ENCODE assay signal across 1 cellular context in the genomic region with DNA sequence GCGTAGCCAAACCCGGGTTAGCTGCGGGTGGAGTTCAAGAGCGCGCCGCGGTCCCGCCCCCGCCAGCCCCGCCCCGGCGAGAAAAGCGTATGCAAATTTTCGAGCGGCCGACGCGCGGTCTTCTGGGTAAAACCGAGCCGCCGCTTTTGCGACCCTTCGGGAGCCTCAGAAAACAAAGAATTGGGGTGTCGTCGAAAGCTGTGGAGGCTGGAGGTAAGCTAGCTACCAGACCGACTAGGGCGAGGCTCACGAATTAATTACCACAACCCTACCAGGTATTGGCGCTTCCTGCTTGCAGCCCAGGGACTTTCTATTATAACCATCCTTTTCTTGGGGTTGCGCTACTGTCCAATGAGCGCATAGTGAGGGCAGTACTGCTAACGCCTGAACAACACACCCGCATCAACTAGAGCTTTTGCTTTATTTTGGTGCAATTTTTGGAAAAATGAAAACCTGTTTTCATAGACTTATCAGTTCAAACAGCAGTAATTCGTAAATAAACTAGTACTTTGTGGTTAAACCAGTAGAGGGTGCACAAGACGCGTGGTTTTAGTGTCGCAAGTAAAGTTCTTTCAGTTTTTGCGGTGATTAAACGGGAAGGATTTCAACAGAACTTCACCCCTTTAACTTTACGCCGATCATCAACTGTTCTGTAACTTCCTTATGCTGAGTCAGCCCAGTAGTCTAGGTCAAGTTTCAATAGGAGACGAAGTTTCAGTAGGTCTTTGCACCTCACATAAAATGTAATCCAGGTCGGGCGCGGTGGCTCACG.
TF ChIP-seq lines count a peak whose summit lies in the region.

A gene (plus strand): TSS at position 318 of the 772 bp plus-strand sequence.

TF ChIP-seq in HepG2, 621 proteins besides CTCF, POLR2A, EP300 and RAD21 (continued from another document and continues in another):
- TF ChIP-seq, protein P1, sequence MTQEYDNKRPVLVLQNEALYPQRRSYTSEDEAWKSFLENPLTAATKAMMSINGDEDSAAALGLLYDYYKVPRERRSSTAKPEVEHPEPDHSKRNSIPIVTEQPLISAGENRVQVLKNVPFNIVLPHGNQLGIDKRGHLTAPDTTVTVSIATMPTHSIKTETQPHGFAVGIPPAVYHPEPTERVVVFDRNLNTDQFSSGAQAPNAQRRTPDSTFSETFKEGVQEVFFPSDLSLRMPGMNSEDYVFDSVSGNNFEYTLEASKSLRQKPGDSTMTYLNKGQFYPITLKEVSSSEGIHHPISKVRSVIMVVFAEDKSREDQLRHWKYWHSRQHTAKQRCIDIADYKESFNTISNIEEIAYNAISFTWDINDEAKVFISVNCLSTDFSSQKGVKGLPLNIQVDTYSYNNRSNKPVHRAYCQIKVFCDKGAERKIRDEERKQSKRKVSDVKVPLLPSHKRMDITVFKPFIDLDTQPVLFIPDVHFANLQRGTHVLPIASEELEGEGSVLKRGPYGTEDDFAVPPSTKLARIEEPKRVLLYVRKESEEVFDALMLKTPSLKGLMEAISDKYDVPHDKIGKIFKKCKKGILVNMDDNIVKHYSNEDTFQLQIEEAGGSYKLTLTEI (CRISPR knock-in tag; conservative IDR thresholded peaks at IDR 0.05) = peak; percentile 68; the same call in 1 of the 2 replicates
- TF ChIP-seq JUND (CRISPR knock-in tag; IDR thresholded peaks at IDR 0.05) (peak; percentile 80), CC2D1A (CRISPR knock-in tag; IDR thresholded peaks at IDR 0.05) (0 out of 2 replicates have a peak, but pooled peaks have one; percentile 81), AKAP8 (CRISPR knock-in tag; IDR thresholded peaks at IDR 0.05) (peak; percentile 49; the same call in 1 of the 2 replicates), ZNF143 (CRISPR knock-in tag; IDR thresholded peaks at IDR 0.05) (peak; percentile 91), ARNT (IDR thresholded peaks at IDR 0.05) (no peak), STAT5B (CRISPR knock-in tag; IDR thresholded peaks at IDR 0.05) (peak; percentile 96), EEA1 (CRISPR knock-in tag; IDR thresholded peaks at IDR 0.05; ENCODE audit: borderline replicate concordance) (no peak), ZNF547 (CRISPR knock-in tag; IDR thresholded peaks at IDR 0.05) (peak; percentile 75), GFI1 (CRISPR knock-in tag; IDR thresholded peaks at IDR 0.05; ENCODE audit: borderline replicate concordance) (0 out of 2 replicates have a peak, but pooled peaks have one; percentile 30), IKZF1 (IDR thresholded peaks at IDR 0.05) (no peak), MAFK (conservative IDR thresholded peaks at IDR 0.05 in 1 of 2, IDR thresholded peaks at IDR 0.05 in 1 of 2; ENCODE audit: low read length in 2 of 2) (peak; percentile 96 to 98), RORA (CRISPR knock-in tag; IDR thresholded peaks at IDR 0.05) (no peak), ZNF558 (CRISPR knock-in tag; IDR thresholded peaks at IDR 0.05; ENCODE audit: borderline replicate concordance) (no peak), ZKSCAN8 (CRISPR knock-in tag; IDR thresholded peaks at IDR 0.05; ENCODE audit: borderline replicate concordance) (peak; percentile 97), CCDC6 (CRISPR knock-in tag; IDR thresholded peaks at IDR 0.05) (peak; percentile 97), ZNF883 (CRISPR knock-in tag; IDR thresholded peaks at IDR 0.05; ENCODE audit: not compliant biosample characterization) (peak; percentile 27), ZNF629 (CRISPR knock-in tag; conservative IDR thresholded peaks at IDR 0.05) (no peak; the same call in none of the 2 replicates), HNRNPLL (IDR thresholded peaks at IDR 0.05; ENCODE audit: low read depth, low read length, poor library complexity, severe bottlenecking) (no peak), ZNF747 (CRISPR knock-in tag; IDR thresholded peaks at IDR 0.05; ENCODE audit: borderline replicate concordance) (peak; percentile 87), AGO1 (IDR thresholded peaks at IDR 0.05; ENCODE audit: low read depth, low read length, poor library complexity, severe bottlenecking) (no peak), U2AF2 (IDR thresholded peaks at IDR 0.05; ENCODE audit: low read depth, low read length) (no peak), TRIM24 (CRISPR knock-in tag; IDR thresholded peaks at IDR 0.05) (no peak), YEATS4 (CRISPR knock-in tag; IDR thresholded peaks at IDR 0.05; ENCODE audit: borderline replicate concordance) (no peak), SATB2 (CRISPR knock-in tag; IDR thresholded peaks at IDR 0.05) (no peak), CCAR2 (optimal IDR thresholded peaks at IDR 0.05; ENCODE audit: low read depth, low read length) (no peak), ZNF256 (CRISPR knock-in tag; conservative IDR thresholded peaks at IDR 0.05) (peak; percentile 57; the same call in 1 of the 2 replicates), ZSCAN12 (CRISPR knock-in tag; IDR thresholded peaks at IDR 0.05) (peak; percentile 77; the same call in 1 of the 2 replicates), REPIN1 (CRISPR knock-in tag; IDR thresholded peaks at IDR 0.05; ENCODE audit: borderline replicate concordance, low read depth) (peak; percentile 93), ZNF296 (CRISPR knock-in tag; conservative IDR thresholded peaks at IDR 0.05) (no peak), ZNF768 (CRISPR knock-in tag; IDR thresholded peaks at IDR 0.05) (no peak), PHF20 (CRISPR knock-in tag; IDR thresholded peaks at IDR 0.05) (peak; percentile 7), ZNF724P (CRISPR knock-in tag; IDR thresholded peaks at IDR 0.05; ENCODE audit: borderline replicate concordance) (peak; percentile 92), SAP130 (CRISPR knock-in tag; IDR thresholded peaks at IDR 0.05; ENCODE audit: low read depth) (peak; percentile 79), ERF (CRISPR knock-in tag; IDR thresholded peaks at IDR 0.05) (peak; percentile 91; the same call in 1 of the 2 replicates), MAF1 (CRISPR knock-in tag; IDR thresholded peaks at IDR 0.05; ENCODE audit: borderline replicate concordance) (peak; percentile 84), KLF11 (CRISPR knock-in tag; IDR thresholded peaks at IDR 0.05) (no peak), PCBP1 (IDR thresholded peaks at IDR 0.05; ENCODE audit: borderline replicate concordance, low read depth, low read length) (peak; percentile 81; the same call in 1 of the 2 replicates), BCL6 (CRISPR knock-in tag; IDR thresholded peaks at IDR 0.05) (peak; percentile 71), NCOA1 (CRISPR knock-in tag; IDR thresholded peaks at IDR 0.05) (peak; percentile 70), DNMT1 (CRISPR knock-in tag; IDR thresholded peaks at IDR 0.05) (no peak), NFKBIZ (CRISPR knock-in tag; IDR thresholded peaks at IDR 0.05) (no peak), ZSCAN20 (CRISPR knock-in tag; IDR thresholded peaks at IDR 0.05; ENCODE audit: borderline replicate concordance) (no peak), HOXA3 (CRISPR knock-in tag; IDR thresholded peaks at IDR 0.05) (peak; percentile 65; the same call in 1 of the 2 replicates), ZNF816 (CRISPR knock-in tag; IDR thresholded peaks at IDR 0.05; ENCODE audit: borderline replicate concordance) (peak; percentile 42; the same call in 1 of the 2 replicates), TEAD2 (CRISPR knock-in tag; IDR thresholded peaks at IDR 0.05) (no peak)
- TF ChIP-seq, protein P2, sequence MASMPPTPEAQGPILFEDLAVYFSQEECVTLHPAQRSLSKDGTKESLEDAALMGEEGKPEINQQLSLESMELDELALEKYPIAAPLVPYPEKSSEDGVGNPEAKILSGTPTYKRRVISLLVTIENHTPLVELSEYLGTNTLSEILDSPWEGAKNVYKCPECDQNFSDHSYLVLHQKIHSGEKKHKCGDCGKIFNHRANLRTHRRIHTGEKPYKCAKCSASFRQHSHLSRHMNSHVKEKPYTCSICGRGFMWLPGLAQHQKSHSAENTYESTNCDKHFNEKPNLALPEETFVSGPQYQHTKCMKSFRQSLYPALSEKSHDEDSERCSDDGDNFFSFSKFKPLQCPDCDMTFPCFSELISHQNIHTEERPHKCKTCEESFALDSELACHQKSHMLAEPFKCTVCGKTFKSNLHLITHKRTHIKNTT (CRISPR knock-in tag; IDR thresholded peaks at IDR 0.05) = 0 out of 2 replicates have a peak, but pooled peaks have one; percentile 66
- TF ChIP-seq, protein P3, sequence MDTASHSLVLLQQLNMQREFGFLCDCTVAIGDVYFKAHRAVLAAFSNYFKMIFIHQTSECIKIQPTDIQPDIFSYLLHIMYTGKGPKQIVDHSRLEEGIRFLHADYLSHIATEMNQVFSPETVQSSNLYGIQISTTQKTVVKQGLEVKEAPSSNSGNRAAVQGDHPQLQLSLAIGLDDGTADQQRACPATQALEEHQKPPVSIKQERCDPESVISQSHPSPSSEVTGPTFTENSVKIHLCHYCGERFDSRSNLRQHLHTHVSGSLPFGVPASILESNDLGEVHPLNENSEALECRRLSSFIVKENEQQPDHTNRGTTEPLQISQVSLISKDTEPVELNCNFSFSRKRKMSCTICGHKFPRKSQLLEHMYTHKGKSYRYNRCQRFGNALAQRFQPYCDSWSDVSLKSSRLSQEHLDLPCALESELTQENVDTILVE (CRISPR knock-in tag; IDR thresholded peaks at IDR 0.05) = peak; percentile 96
- TF ChIP-seq, protein P4, sequence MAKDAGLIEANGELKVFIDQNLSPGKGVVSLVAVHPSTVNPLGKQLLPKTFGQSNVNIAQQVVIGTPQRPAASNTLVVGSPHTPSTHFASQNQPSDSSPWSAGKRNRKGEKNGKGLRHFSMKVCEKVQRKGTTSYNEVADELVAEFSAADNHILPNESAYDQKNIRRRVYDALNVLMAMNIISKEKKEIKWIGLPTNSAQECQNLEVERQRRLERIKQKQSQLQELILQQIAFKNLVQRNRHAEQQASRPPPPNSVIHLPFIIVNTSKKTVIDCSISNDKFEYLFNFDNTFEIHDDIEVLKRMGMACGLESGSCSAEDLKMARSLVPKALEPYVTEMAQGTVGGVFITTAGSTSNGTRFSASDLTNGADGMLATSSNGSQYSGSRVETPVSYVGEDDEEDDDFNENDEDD (CRISPR knock-in tag; IDR thresholded peaks at IDR 0.05; ENCODE audit: borderline replicate concordance) = 0 out of 2 replicates have a peak, but pooled peaks have one; percentile 24
- TF ChIP-seq, protein P5, sequence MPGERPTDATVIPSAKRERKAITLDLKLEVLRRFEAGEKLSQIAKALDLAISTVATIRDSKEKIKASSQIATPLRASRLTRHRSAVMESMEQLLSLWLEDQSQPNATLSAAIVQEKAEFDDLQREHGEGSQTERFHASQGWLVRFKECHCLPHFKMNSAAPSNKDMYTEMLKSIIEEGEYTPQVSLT (CRISPR knock-in tag; IDR thresholded peaks at IDR 0.05; ENCODE audit: borderline replicate concordance, low read depth) = peak; percentile 93; the same call in 1 of the 2 replicates
- TF ChIP-seq, protein P6, sequence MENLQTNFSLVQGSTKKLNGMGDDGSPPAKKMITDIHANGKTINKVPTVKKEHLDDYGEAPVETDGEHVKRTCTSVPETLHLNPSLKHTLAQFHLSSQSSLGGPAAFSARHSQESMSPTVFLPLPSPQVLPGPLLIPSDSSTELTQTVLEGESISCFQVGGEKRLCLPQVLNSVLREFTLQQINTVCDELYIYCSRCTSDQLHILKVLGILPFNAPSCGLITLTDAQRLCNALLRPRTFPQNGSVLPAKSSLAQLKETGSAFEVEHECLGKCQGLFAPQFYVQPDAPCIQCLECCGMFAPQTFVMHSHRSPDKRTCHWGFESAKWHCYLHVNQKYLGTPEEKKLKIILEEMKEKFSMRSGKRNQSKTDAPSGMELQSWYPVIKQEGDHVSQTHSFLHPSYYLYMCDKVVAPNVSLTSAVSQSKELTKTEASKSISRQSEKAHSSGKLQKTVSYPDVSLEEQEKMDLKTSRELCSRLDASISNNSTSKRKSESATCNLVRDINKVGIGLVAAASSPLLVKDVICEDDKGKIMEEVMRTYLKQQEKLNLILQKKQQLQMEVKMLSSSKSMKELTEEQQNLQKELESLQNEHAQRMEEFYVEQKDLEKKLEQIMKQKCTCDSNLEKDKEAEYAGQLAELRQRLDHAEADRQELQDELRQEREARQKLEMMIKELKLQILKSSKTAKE (CRISPR knock-in tag; IDR thresholded peaks at IDR 0.05; ENCODE audit: borderline replicate concordance) = peak; percentile 74; the same call in 1 of the 2 replicates
- TF ChIP-seq, protein P7, sequence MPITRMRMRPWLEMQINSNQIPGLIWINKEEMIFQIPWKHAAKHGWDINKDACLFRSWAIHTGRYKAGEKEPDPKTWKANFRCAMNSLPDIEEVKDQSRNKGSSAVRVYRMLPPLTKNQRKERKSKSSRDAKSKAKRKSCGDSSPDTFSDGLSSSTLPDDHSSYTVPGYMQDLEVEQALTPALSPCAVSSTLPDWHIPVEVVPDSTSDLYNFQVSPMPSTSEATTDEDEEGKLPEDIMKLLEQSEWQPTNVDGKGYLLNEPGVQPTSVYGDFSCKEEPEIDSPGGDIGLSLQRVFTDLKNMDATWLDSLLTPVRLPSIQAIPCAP (CRISPR knock-in tag; IDR thresholded peaks at IDR 0.05; ENCODE audit: low read depth) = no peak
- TF ChIP-seq, protein P8, sequence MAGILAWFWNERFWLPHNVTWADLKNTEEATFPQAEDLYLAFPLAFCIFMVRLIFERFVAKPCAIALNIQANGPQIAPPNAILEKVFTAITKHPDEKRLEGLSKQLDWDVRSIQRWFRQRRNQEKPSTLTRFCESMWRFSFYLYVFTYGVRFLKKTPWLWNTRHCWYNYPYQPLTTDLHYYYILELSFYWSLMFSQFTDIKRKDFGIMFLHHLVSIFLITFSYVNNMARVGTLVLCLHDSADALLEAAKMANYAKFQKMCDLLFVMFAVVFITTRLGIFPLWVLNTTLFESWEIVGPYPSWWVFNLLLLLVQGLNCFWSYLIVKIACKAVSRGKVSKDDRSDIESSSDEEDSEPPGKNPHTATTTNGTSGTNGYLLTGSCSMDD (CRISPR knock-in tag; IDR thresholded peaks at IDR 0.05) = no peak
- TF ChIP-seq, protein P9, sequence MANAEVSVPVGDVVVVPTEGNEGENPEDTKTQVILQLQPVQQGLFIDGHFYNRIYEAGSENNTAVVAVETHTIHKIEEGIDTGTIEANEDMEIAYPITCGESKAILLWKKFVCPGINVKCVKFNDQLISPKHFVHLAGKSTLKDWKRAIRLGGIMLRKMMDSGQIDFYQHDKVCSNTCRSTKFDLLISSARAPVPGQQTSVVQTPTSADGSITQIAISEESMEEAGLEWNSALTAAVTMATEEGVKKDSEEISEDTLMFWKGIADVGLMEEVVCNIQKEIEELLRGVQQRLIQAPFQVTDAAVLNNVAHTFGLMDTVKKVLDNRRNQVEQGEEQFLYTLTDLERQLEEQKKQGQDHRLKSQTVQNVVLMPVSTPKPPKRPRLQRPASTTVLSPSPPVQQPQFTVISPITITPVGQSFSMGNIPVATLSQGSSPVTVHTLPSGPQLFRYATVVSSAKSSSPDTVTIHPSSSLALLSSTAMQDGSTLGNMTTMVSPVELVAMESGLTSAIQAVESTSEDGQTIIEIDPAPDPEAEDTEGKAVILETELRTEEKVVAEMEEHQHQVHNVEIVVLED (CRISPR knock-in tag; IDR thresholded peaks at IDR 0.05; ENCODE audit: borderline replicate concordance) = peak; percentile 88
- TF ChIP-seq, protein P10, sequence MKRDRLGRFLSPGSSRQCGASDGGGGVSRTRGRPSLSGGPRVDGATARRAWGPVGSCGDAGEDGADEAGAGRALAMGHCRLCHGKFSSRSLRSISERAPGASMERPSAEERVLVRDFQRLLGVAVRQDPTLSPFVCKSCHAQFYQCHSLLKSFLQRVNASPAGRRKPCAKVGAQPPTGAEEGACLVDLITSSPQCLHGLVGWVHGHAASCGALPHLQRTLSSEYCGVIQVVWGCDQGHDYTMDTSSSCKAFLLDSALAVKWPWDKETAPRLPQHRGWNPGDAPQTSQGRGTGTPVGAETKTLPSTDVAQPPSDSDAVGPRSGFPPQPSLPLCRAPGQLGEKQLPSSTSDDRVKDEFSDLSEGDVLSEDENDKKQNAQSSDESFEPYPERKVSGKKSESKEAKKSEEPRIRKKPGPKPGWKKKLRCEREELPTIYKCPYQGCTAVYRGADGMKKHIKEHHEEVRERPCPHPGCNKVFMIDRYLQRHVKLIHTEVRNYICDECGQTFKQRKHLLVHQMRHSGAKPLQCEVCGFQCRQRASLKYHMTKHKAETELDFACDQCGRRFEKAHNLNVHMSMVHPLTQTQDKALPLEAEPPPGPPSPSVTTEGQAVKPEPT (CRISPR knock-in tag; IDR thresholded peaks at IDR 0.05; ENCODE audit: low read depth) = peak; percentile 56; the same call in 1 of the 2 replicates
